In genomic region chr2:214750529-214750928, GRCh38 we compare ENCODE assay signal across 20 cellular contexts. TPM values are rescaled to one million over a fixed set of nuclear protein-coding genes. Genes with fewer than 3 reads are reported as not detected.
A peak's percentile ranks its signal among the peaks of the same experiment; 100 is the strongest.
DNase-seq lines count a peak whose midpoint lies in the region; ATAC-seq and TF ChIP-seq lines count a peak whose summit lies in the region.
"Had no signal": no experiment of that assay in that cellular context is flagged by ENCODE, and none has a peak within 500 bp of the region (broad histone marks: within the 10 kb centered on the region; RNA-seq: fewer than 3 reads in every experiment).

No MANE protein-coding gene starts in this region.

- H3K27me3 ChIP-seq in KMS-11 (ENCODE audit: insufficient read depth, low read depth), result no peaks in the 10 kb centered on the region

- H3K27me3 Mint-ChIP-seq in activated T-cell treated with anti-CD3 and anti-CD28 coated beads, Interleukin-2, amount 50 U/mL, for 72 hours (ENCODE audit: low read depth), result no peaks in the 10 kb centered on the region
- H3K27me3 Mint-ChIP-seq in type B pancreatic cell, result no peaks in the 10 kb centered on the region
- H3K27me3 Mint-ChIP-seq: B cell; CD4-positive, alpha-beta T cell had no signal

- H3K4me2 ChIP-seq in KMS-11, result no peak overlapping the region

- H3K27ac Mint-ChIP-seq in activated T-cell treated with anti-CD3 and anti-CD28 coated beads, Interleukin-2, amount 50 U/mL, for 72 hours, result peak overlapping the region; percentile 31
- no peak overlapping the region for H3K27ac Mint-ChIP-seq in type B pancreatic cell
- H3K27ac Mint-ChIP-seq: CD4-positive, alpha-beta T cell; T-helper 1 cell treated with Interleukin-12 subunit alpha and Interleukin-12 subunit beta and Interleukin-4 antibody, amounts not matched to agents 30 μg/mL and 1 μg/mL, for 36 hours had no signal

- no peaks in the 10 kb centered on the region for H3K36me3 ChIP-seq in KMS-11 (ENCODE audit: insufficient read depth)

- H3K9ac ChIP-seq in KMS-11, result no peak overlapping the region

- TF ChIP-seq CTCF in KMS-11 (conservative IDR thresholded peaks at IDR 0.05; ENCODE audit: low read depth, low read length) (no peak), type B pancreatic cell (conservative IDR thresholded peaks at IDR 0.05) (no peak)

- no peak for DNase-seq in activated T-cell treated with anti-CD3 and anti-CD28 coated beads, Interleukin-2, amount 50 U/mL, for 72 hours
- no peak for DNase-seq in activated T-cell treated with anti-CD3 and anti-CD28 coated beads, Interleukin-2, amount 50 U/mL, for 1 hour
- DNase-seq in type B pancreatic cell (ENCODE audit: extremely low spot score, unreplicated experiment) (no peak), NCI-H774 (lab: John Stamatoyannopoulos, UW) (no peak), NCI-H345 (lab: John Stamatoyannopoulos, UW) (no peak)
- DNase-seq: CD4-positive, alpha-beta T cell; EL; H7; MV-4-11; NCI-H1417; NCI-H2029; NCI-H2171; NCI-H446 treated with DMSO at 0.1 percent for 48 hours; OCI-M1 had no signal

- peaks cover 11 to 34% of the 10 kb centered on the region in 2 donors for H3K36me3 Mint-ChIP-seq in activated T-cell treated with anti-CD3 and anti-CD28 coated beads, Interleukin-2, amount 50 U/mL, for 72 hours (ENCODE audit: insufficient read depth in 2 of 2)
- H3K36me3 Mint-ChIP-seq in type B pancreatic cell, result peaks cover 30% of the 10 kb centered on the region

- H3K4me3 Mint-ChIP-seq in activated T-cell treated with anti-CD3 and anti-CD28 coated beads, Interleukin-2, amount 50 U/mL, for 72 hours, result no peak overlapping the region
- H3K4me3 Mint-ChIP-seq in type B pancreatic cell, result no peak overlapping the region
- H3K4me3 Mint-ChIP-seq: B cell; CD4-positive, alpha-beta T cell; T-helper 1 cell treated with Interleukin-12 subunit alpha and Interleukin-12 subunit beta and Interleukin-4 antibody, amounts not matched to agents 30 μg/mL and 1 μg/mL, for 36 hours had no signal

- ATAC-seq in activated T-cell treated with anti-CD3 and anti-CD28 coated beads, Interleukin-2, amount 50 U/mL, for 72 hours (replicated peaks in 1 of 2), result peak in 1 of 2 donors; percentile 67
- ATAC-seq in HG02610 (IDR thresholded peaks at IDR 0.05; ENCODE audit: unreplicated experiment), result peak; percentile 70
- ATAC-seq in HG03095 (IDR thresholded peaks at IDR 0.05; ENCODE audit: unreplicated experiment), result no peak

- no peak overlapping the region for H2AFZ ChIP-seq in KMS-11 (ENCODE audit: low read depth)

- peaks cover 58% of the 10 kb centered on the region for H3K4me1 ChIP-seq in KMS-11 (ENCODE audit: low read depth, poor library complexity, severe bottlenecking)

- no peaks in the 10 kb centered on the region for H3K9me3 Mint-ChIP-seq in activated T-cell treated with anti-CD3 and anti-CD28 coated beads, Interleukin-2, amount 50 U/mL, for 72 hours
- no peaks in the 10 kb centered on the region for H3K9me3 Mint-ChIP-seq in type B pancreatic cell
- H3K9me3 Mint-ChIP-seq: CD4-positive, alpha-beta T cell; T-helper 1 cell treated with Interleukin-12 subunit alpha and Interleukin-12 subunit beta and Interleukin-4 antibody, amounts not matched to agents 30 μg/mL and 1 μg/mL, for 36 hours had no signal

- no peaks in the 10 kb centered on the region; the same call in 1 of the 2 replicates for H4K20me1 ChIP-seq in KMS-11 (ENCODE audit: insufficient read depth)

- peaks cover 10% of the 10 kb centered on the region; the same call in 1 of the 2 replicates for H3K79me2 ChIP-seq in KMS-11 (ENCODE audit: insufficient read depth, low read depth)

- H3K27ac ChIP-seq in KMS-11, result peak overlapping the region; percentile 10; the same call in 1 of the 2 replicates
- H3K27ac ChIP-seq: 22Rv1 had no signal

- peaks cover 10% of the 10 kb centered on the region for H3K4me1 Mint-ChIP-seq in activated T-cell treated with anti-CD3 and anti-CD28 coated beads, Interleukin-2, amount 50 U/mL, for 72 hours (ENCODE audit: low read depth)
- H3K4me1 Mint-ChIP-seq in type B pancreatic cell (ENCODE audit: unreplicated experiment), result no peaks in the 10 kb centered on the region

- H3K4me3 ChIP-seq in KMS-11 (IDR thresholded peaks at IDR 0.05; ENCODE audit: insufficient read depth, low read depth, low read length), result no peak overlapping the region

RNA-seq across cellular contexts. Expression of gene BARD1, which starts 59.0 kb away (rescaled TPM):
- 10 to 100 TPM; 31.1 to 32.6 TPM for total RNA-seq in activated T-cell treated with anti-CD3 and anti-CD28 coated beads, Interleukin-2, amount 50 U/mL, for 72 hours
- 24.3 and 25.7 TPM in 2 replicates for total RNA-seq in type B pancreatic cell (ENCODE audit: low replicate concordance)
